ENCODE assay signal across 8 cellular contexts in the genomic region with DNA sequence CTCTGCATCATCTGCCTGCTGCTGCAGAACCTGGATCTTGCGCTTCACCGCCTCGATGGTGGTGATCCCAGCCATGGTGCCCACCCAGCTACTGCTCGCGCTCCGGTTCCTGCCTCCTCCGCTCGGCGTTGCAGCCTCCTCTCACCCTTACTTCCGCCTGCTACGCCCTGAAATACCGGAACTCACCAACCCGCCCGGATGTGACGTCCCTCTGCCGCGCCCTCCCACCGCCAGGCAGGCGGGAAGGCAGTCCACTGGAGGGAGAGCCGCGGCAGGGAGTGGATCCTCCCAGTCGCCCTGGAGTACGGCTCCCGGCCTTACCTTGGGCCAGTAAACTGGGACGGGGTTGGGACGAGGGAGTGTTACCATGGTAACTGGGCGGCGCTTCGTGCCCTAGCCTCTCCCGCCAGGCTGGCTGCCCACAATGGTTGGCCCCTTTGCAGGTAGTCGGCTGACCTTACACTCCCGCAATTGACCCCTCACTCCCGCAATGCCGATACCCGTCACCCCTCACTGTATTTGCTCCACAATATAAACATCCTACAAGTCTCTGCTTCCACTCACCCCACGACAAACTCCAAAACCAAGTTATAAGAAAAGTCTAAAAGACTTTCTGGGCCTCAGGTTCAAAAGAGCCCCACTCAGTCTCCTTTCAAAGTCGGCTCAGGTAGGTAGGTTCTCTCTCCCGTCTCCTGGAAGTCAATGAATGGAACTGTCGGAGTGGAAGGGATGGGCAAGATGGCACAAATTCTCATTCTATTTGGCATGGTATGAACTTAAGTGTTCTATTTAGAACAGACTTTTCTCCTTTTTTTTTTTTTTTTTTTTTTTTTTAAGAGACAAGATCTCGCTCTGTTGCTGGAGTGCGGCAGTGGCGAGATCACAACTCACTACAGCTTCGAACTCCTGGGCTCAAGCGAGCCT. TPM values are rescaled to one million over a fixed set of nuclear protein-coding genes. Genes with fewer than 3 reads are reported as not detected.
A peak's percentile ranks its signal among the peaks of the same experiment; 100 is the strongest.
DNase-seq lines count a peak whose midpoint lies in the region; ATAC-seq and TF ChIP-seq lines count a peak whose summit lies in the region.

No MANE protein-coding gene starts in this region.

- DNase-seq in C1 segment of cervical spinal cord (lab: John Stamatoyannopoulos, UW): peak; percentile 16 to 97 (median 92)
- peak; percentile 99 for DNase-seq in NCI-H748 (lab: John Stamatoyannopoulos, UW; ENCODE audit: unreplicated experiment)
- DNase-seq in activated CD4-positive, alpha-beta T cell treated with anti-CD3 and anti-CD28 coated beads, Interleukin-2, amount 50 U/mL, for 24 hours (ENCODE audit: low read depth in 1 of 2, low spot score in 1 of 2): peak; percentile 92 to 94
- DNase-seq in left lung: peak; percentile 98 to 99
- peak; percentile 91 for DNase-seq in stimulated activated CD4-positive, alpha-beta T cell treated with anti-CD3 and anti-CD28 coated beads, Interleukin-2, amount 100 ng/mL, for 4 hours (ENCODE audit: low read depth)

- peak overlapping the region; percentile 99 for H3K4me3 Mint-ChIP-seq in dendritic cell treated with granulocyte-macrophage colony-stimulating factor and Interleukin-4, amounts not matched to agents 40 ng/mL and 50 ng/mL, for 4 days

- peaks cover 34 to 46% of the 10 kb centered on the region in 2 donors for H3K4me1 ChIP-seq in left lung

- H3K27me3 Mint-ChIP-seq in dendritic cell treated with granulocyte-macrophage colony-stimulating factor and Interleukin-4, amounts not matched to agents 40 ng/mL and 50 ng/mL, for 4 days: no peaks in the 10 kb centered on the region

- peak overlapping the region; percentile 97 for H3K27ac Mint-ChIP-seq in dendritic cell treated with granulocyte-macrophage colony-stimulating factor and Interleukin-4, amounts not matched to agents 40 ng/mL and 50 ng/mL, for 4 days

- no peaks in the 10 kb centered on the region for H3K9me3 Mint-ChIP-seq in dendritic cell treated with granulocyte-macrophage colony-stimulating factor and Interleukin-4, amounts not matched to agents 40 ng/mL and 50 ng/mL, for 4 days

- no peaks in the 10 kb centered on the region for H3K9me3 ChIP-seq in left lung

- peak overlapping the region; percentile 95 to 98 for H3K27ac ChIP-seq in left lung

- peaks cover 0 to 9% of the 10 kb centered on the region in 2 donors for H3K36me3 ChIP-seq in left lung

- H3K36me3 Mint-ChIP-seq in dendritic cell treated with granulocyte-macrophage colony-stimulating factor and Interleukin-4, amounts not matched to agents 40 ng/mL and 50 ng/mL, for 4 days (ENCODE audit: low read depth): peaks cover 48% of the 10 kb centered on the region

- peak overlapping the region; percentile 86 to 97 for H3K4me3 ChIP-seq in left lung

- no peaks in the 10 kb centered on the region for H3K27me3 ChIP-seq in left lung

- peak in 1 of 2 donors; percentile 25 for TF ChIP-seq CTCF in left lung (IDR thresholded peaks at IDR 0.05)

- H3K4me1 Mint-ChIP-seq in dendritic cell treated with granulocyte-macrophage colony-stimulating factor and Interleukin-4, amounts not matched to agents 40 ng/mL and 50 ng/mL, for 4 days (ENCODE audit: low read depth): peaks cover 45% of the 10 kb centered on the region

- peak; percentile 70 for ATAC-seq in GM19351 (IDR thresholded peaks at IDR 0.05; ENCODE audit: unreplicated experiment)
- ATAC-seq in HG03520 (IDR thresholded peaks at IDR 0.05; ENCODE audit: unreplicated experiment): peak; percentile 72
- peak; percentile 91 for ATAC-seq in left lung

- intact Hi-C loops in dendritic cell treated with granulocyte-macrophage colony-stimulating factor and Interleukin-4, amounts not matched to agents 40 ng/mL and 50 ng/mL, for 4 days (cut with micrococcal nuclease): loop anchor here (2.0 to 5.0 kb wide), 2 partner anchors 37 to 191 kb away; partner anchors contain the start of genes RPS27 and UBAP2L
- intact Hi-C loops in left lung (cut with DNase I): no loop called here

RNA-seq across cellular contexts. Expression of gene TPM3, which starts 8.6 kb away (rescaled TPM):
- total RNA-seq in left lung: 100 to 1,000 TPM; 318 to 406 TPM

RNA-seq across cellular contexts. Expression of gene CFAP141, which starts 22.8 kb away (rescaled TPM):
- not detected for total RNA-seq in left lung

RNA-seq across cellular contexts. Expression of gene NUP210L, which starts 28.4 kb away (rescaled TPM):
- total RNA-seq in left lung: under 1 TPM; 0.16 to 0.26 TPM

RNA-seq across cellular contexts. Expression of gene UBAP2L, which starts 37.4 kb away (rescaled TPM):
- total RNA-seq in left lung: 100 to 1,000 TPM; 131 to 144 TPM

Comparison
In these comparisons a context has a peak if more than half of its experiments do, and no peak if none do; other contexts are left out.
1. Peak in every context shown above with its lines: DNase-seq, ATAC-seq, H3K4me3 ChIP-seq and H3K27ac ChIP-seq.